ENCODE assay signal across 17 cellular contexts in the genomic region with DNA sequence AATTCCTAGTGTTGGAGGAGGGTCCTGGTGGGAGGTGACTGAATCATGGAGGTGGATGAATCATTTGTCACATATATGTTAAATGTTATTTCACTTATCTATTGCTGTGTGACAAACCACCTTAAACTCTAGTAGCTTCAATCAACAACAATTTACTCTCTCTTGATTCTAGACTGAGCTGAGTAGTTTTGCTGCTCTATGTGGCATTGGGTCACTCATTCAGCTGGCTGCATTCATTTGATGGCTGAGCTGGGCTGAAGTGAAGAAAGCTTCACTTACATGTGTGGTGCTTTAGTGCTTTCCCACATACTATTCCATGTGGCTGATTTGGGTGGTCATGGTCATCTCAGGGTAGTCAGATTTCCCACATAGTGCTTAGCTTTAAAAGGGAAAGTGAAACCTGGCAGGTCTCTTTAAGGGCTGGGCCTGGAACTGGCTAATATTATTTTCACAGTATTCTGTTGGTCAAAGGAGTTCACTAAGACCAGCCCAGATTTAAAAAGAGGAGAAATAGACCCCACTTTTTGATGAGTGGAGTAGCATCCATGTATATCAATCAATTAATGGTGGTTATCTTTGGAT. TPM values are rescaled to one million over a fixed set of nuclear protein-coding genes. Genes with fewer than 3 reads are reported as not detected.
DNase-seq lines count a peak whose midpoint lies in the region; TF ChIP-seq lines count a peak whose summit lies in the region.
"Had no signal": no experiment of that assay in that cellular context is flagged by ENCODE, and none has a peak within 500 bp of the region (broad histone marks: within the 10 kb centered on the region; RNA-seq: fewer than 3 reads in every experiment).

No MANE protein-coding gene starts in this region.

- no peak overlapping the region for H2BK12ac ChIP-seq in mesenchymal stem cell (ENCODE audit: low read length in 2 of 2)

- H3K4me3 ChIP-seq in MM.1S (ENCODE audit: low read length) (no peak overlapping the region), choroid plexus epithelial cell (ENCODE audit: low read depth, low read length) (no peak overlapping the region), mesenchymal stem cell (ENCODE audit: insufficient read depth in 1 of 2, low read depth in 1 of 2, low read length in 2 of 2) (no peak overlapping the region)
- H3K4me3 ChIP-seq: SJSA1 had no signal

- H3K36me3 ChIP-seq in MM.1S (replicated peaks; ENCODE audit: insufficient read depth, low read length) (no peaks in the 10 kb centered on the region), mesenchymal stem cell (ENCODE audit: control insufficient read depth in 1 of 2, insufficient read depth in 2 of 2, low read depth in 1 of 2, low read length in 2 of 2) (no peaks in the 10 kb centered on the region)
- H3K36me3 ChIP-seq: SJSA1 had no signal

- no peak for TF ChIP-seq CTCF in MM.1S (IDR thresholded peaks at IDR 0.05; ENCODE audit: low read length)
- TF ChIP-seq CTCF in choroid plexus epithelial cell (conservative IDR thresholded peaks at IDR 0.05; ENCODE audit: low read depth, low read length) = no peak

- H2AK5ac ChIP-seq in mesenchymal stem cell (ENCODE audit: low read length, severe bottlenecking) = no peak overlapping the region

- H3K27ac Mint-ChIP-seq in activated CD4-positive, alpha-beta T cell treated with anti-CD3 and anti-CD28 coated beads, Interleukin-2, amount 10 ng/mL, durations not matched to agents 24 days and 14 days = no peak overlapping the region
- H3K27ac Mint-ChIP-seq: H9 had no signal

- H3K18ac ChIP-seq in mesenchymal stem cell (ENCODE audit: low read depth in 1 of 2, low read length in 2 of 2) = no peak overlapping the region

- H3K9me3 ChIP-seq in MM.1S (replicated peaks; ENCODE audit: insufficient read depth, low read length) (no peaks in the 10 kb centered on the region), mesenchymal stem cell (ENCODE audit: control insufficient read depth, low read length) (peaks cover 38% of the 10 kb centered on the region)

- H3K9me3 Mint-ChIP-seq in activated CD4-positive, alpha-beta T cell treated with anti-CD3 and anti-CD28 coated beads, Interleukin-2, amount 10 ng/mL, durations not matched to agents 24 days and 14 days = peaks cover 17% of the 10 kb centered on the region

- H3K9ac ChIP-seq in MM.1S (ENCODE audit: low read length) = no peak overlapping the region
- no peak overlapping the region for H3K9ac ChIP-seq in mesenchymal stem cell (ENCODE audit: low read length)

- H3F3A ChIP-seq in MM.1S (ENCODE audit: insufficient read depth, low read length) = no peaks in the 10 kb centered on the region; the same call in 1 of the 2 replicates

- no peak overlapping the region for H2BK5ac ChIP-seq in mesenchymal stem cell (ENCODE audit: low read depth, low read length, poor library complexity, severe bottlenecking)

- H4K20me1 ChIP-seq in MM.1S (ENCODE audit: insufficient read depth, low read length) = no peaks in the 10 kb centered on the region

- no peak overlapping the region for H4K91ac ChIP-seq in mesenchymal stem cell (ENCODE audit: low read length)

- in situ Hi-C loops in G401 (cut with HindIII; ENCODE audit: low sequenced_read_pairs) = loop anchor here (10.0 kb wide), 1 partner anchor 135 kb away; no protein-coding TSS in a partner anchor

- H3K79me2 ChIP-seq in MM.1S (ENCODE audit: low read length) = no peaks in the 10 kb centered on the region

- H3K4me2 ChIP-seq in MM.1S (ENCODE audit: low read depth, low read length) (peak overlapping the region; percentile 29; the same call in 1 of the 2 replicates), mesenchymal stem cell (ENCODE audit: low read length, poor library complexity, severe bottlenecking) (no peak overlapping the region)

- no peak overlapping the region for H3K4me3 Mint-ChIP-seq in activated CD4-positive, alpha-beta T cell treated with anti-CD3 and anti-CD28 coated beads, Interleukin-2, amount 10 ng/mL, durations not matched to agents 24 days and 14 days
- H3K4me3 Mint-ChIP-seq: H9 had no signal

- intact Hi-C loops in activated CD4-positive, alpha-beta T cell treated with anti-CD3 and anti-CD28 coated beads, Interleukin-2, amount 10 ng/mL, durations not matched to agents 24 days and 14 days (cut with micrococcal nuclease) = no loop called here

- no peak overlapping the region for H2BK15ac ChIP-seq in mesenchymal stem cell (ENCODE audit: low read depth, poor library complexity, severe bottlenecking)

- H3K9me2 ChIP-seq in MM.1S (replicated peaks; ENCODE audit: insufficient read depth, low read length) = no peaks in the 10 kb centered on the region

- H3K27ac ChIP-seq in MM.1S (ENCODE audit: low read length) (no peak overlapping the region), mesenchymal stem cell (ENCODE audit: low read length, poor library complexity, severe bottlenecking) (no peak overlapping the region)
- H3K27ac ChIP-seq: SJSA1 had no signal

- H4K8ac ChIP-seq in mesenchymal stem cell (ENCODE audit: low read length) = no peak overlapping the region

- peak; percentile 48 for DNase-seq in activated CD4-positive, alpha-beta T cell treated with anti-CD3 and anti-CD28 coated beads, Interleukin-2, amount 10 ng/mL, durations not matched to agents 24 days and 14 days
- no peak for DNase-seq in activated CD4-positive, alpha-beta T cell treated with anti-CD3 and anti-CD28 coated beads, Interleukin-2, amount 50 U/mL, for 4 hours
- DNase-seq in MM.1S (peak; percentile 41), choroid plexus epithelial cell (ENCODE audit: low read depth) (peak; percentile 21), mesenchymal stem cell (peak; percentile 41), COLO668 (lab: John Stamatoyannopoulos, UW; ENCODE audit: unreplicated experiment) (no peak), G401 (ENCODE audit: low spot score) (no peak)
- DNase-seq in stimulated activated CD4-positive, alpha-beta T cell treated with anti-CD3 and anti-CD28 coated beads, Interleukin-15, amount 100 ng/mL, for 24 hours = no peak
- DNase-seq: AML-193, DMS79 treated with DMSO at 0.1 percent for 48 hours, H9, MV-4-11, NCI-H1417 treated with DMSO at 0.1 percent for 48 hours, NCI-H2029 treated with DMSO at 0.1 percent for 48 hours, NCI-H524 had no signal

- H3K4ac ChIP-seq in mesenchymal stem cell (ENCODE audit: low read depth in 1 of 2, low read length in 2 of 2) = no peak overlapping the region

- H2AFZ ChIP-seq in MM.1S (ENCODE audit: low read length) (peak overlapping the region; percentile 55; the same call in 1 of the 2 replicates), mesenchymal stem cell (ENCODE audit: low read depth, low read length) (no peak overlapping the region)

- H3K27me3 Mint-ChIP-seq in activated CD4-positive, alpha-beta T cell treated with anti-CD3 and anti-CD28 coated beads, Interleukin-2, amount 10 ng/mL, durations not matched to agents 24 days and 14 days = no peaks in the 10 kb centered on the region

- no peak overlapping the region for H3K14ac ChIP-seq in mesenchymal stem cell (ENCODE audit: low read length in 2 of 2)

- peaks cover 8% of the 10 kb centered on the region for H3K79me1 ChIP-seq in mesenchymal stem cell (replicated peaks; ENCODE audit: low read length, poor library complexity, severe bottlenecking)

- no peaks in the 10 kb centered on the region for H3K36me3 Mint-ChIP-seq in activated CD4-positive, alpha-beta T cell treated with anti-CD3 and anti-CD28 coated beads, Interleukin-2, amount 10 ng/mL, durations not matched to agents 24 days and 14 days (ENCODE audit: low read depth)

- no peak overlapping the region for H2BK120ac ChIP-seq in mesenchymal stem cell (ENCODE audit: low read depth, low read length)

- peaks cover 5% of the 10 kb centered on the region; the same call in 1 of the 2 replicates for H3K4me1 ChIP-seq in MM.1S (ENCODE audit: low read length)
- H3K4me1 ChIP-seq in mesenchymal stem cell (ENCODE audit: control insufficient read depth, insufficient read depth, low read depth, low read length) = no peaks in the 10 kb centered on the region
- H3K4me1 ChIP-seq: SJSA1 had no signal

- H3K4me1 Mint-ChIP-seq in activated CD4-positive, alpha-beta T cell treated with anti-CD3 and anti-CD28 coated beads, Interleukin-2, amount 10 ng/mL, durations not matched to agents 24 days and 14 days = no peaks in the 10 kb centered on the region
- H3K4me1 Mint-ChIP-seq: H9 had no signal

- no peaks in the 10 kb centered on the region for H3K27me3 ChIP-seq in MM.1S (replicated peaks; ENCODE audit: insufficient read depth, low read length)
- H3K27me3 ChIP-seq in mesenchymal stem cell (ENCODE audit: control insufficient read depth in 1 of 2, insufficient read depth in 1 of 2, low read length in 2 of 2) = no peaks in the 10 kb centered on the region
- H3K27me3 ChIP-seq: SJSA1 had no signal

- no peak overlapping the region for H3K23ac ChIP-seq in mesenchymal stem cell (ENCODE audit: low read length in 2 of 2)

RNA-seq across cellular contexts. Expression of a gene that starts 10.5 kb away (rescaled TPM):
- 0.57 TPM in 1 of 2 replicates, not detected in the other for total RNA-seq in activated CD4-positive, alpha-beta T cell treated with anti-CD3 and anti-CD28 coated beads, Interleukin-2, amount 10 ng/mL, durations not matched to agents 24 days and 14 days
- 9.5 TPM for polyA plus RNA-seq in mesenchymal stem cell (2013, experiment 1 of 2)
- polyA plus RNA-seq in mesenchymal stem cell (2013, experiment 2 of 2) = 10.8 TPM
- 51.6 and 55.6 TPM in 2 replicates for total RNA-seq in G401 (2014; rRNA removed; shearing (Covaris generic))
- total RNA-seq: OCI-LY7 had no signal

Comparison
In these comparisons a context has a peak if more than half of its experiments do, and no peak if none do; other contexts are left out.
1. DNase-seq: peak in activated CD4-positive, alpha-beta T cell treated with anti-CD3 and anti-CD28 coated beads, Interleukin-2, amount 10 ng/mL, durations not matched to agents 24 days and 14 days (single experiment), MM.1S (single experiment), choroid plexus epithelial cell (single experiment) and mesenchymal stem cell (single experiment); none in activated CD4-positive, alpha-beta T cell treated with anti-CD3 and anti-CD28 coated beads, Interleukin-2, amount 50 U/mL, for 4 hours (0 of 2), stimulated activated CD4-positive, alpha-beta T cell treated with anti-CD3 and anti-CD28 coated beads, Interleukin-15, amount 100 ng/mL, for 24 hours (single experiment), COLO668 (single experiment) and G401 (single experiment).
2. RNA of a gene that starts 10.5 kb away (total RNA-seq): 51.6 to 55.6 TPM in G401; 0.57 TPM in activated CD4-positive, alpha-beta T cell treated with anti-CD3 and anti-CD28 coated beads, Interleukin-2, amount 10 ng/mL, durations not matched to agents 24 days and 14 days; every median in the first group is over 10 times any median in the second.